8 cellular contexts compared by ENCODE assay signal in the genomic region with DNA sequence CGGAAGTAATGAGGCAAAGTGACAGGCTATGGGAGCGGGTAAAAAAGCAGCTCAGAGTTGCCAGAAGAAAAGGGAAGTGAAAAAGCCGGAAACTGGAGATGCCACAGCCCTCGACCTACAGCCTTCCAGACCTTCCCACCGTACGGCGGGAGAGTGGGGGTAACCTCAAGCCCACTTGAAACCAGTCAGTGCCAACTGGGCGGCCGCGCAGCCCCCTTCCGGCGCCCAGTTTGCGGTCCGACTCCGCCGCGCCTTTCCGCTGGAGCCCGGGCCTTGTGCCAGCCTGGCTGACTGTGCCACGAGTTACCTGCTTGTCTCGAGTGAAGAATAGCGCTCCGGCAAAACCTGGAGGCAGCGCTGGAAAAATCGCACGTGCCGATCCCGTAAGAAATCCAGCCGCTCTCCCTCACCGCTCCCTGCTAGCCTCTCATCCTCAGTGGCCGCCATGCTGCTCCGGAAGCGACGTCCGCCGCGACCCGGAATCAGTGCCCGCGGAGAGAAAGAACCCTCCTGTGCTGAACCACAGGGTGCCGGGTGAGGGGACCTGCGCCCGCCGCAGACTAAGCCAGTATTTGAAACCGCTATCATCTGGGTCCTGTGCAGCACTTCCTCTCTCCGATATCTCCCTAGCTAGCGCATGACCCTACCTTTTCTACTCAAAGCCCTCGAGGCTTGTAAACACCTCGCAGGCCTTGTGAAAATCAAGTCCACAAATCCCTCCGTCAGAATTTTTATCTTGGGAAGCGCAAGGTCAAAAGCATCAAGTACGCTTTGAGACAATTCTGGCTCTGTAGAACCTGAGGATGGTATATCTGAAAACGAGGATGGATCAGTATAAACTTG. TPM values are rescaled to one million over a fixed set of nuclear protein-coding genes. Genes with fewer than 3 reads are reported as not detected.
A peak's percentile ranks its signal among the peaks of the same experiment; 100 is the strongest.
DNase-seq lines count a peak whose midpoint lies in the region; ATAC-seq, FAIRE-seq and TF ChIP-seq lines count a peak whose summit lies in the region.

A gene (minus strand): TSS at position 473 of the 843 bp plus-strand sequence. CDS start 26 bp downstream, at position 447.

- H3K4me3 ChIP-seq in HUES64 (ENCODE audit: low read length), result peak within 1 kb of the TSS; percentile 88
- H3K4me3 ChIP-seq in Peyer's patch, result peak within 1 kb of the TSS; percentile 73 to 89 (median 86)
- peak within 1 kb of the TSS; percentile 96 for H3K4me3 ChIP-seq in muscle layer of colon (ENCODE audit: low read depth in 1 of 2, low read length in 2 of 2)

- no peaks in the 10 kb centered on the region for H3K27me3 Mint-ChIP-seq in activated T-cell treated with anti-CD3 and anti-CD28 coated beads, Interleukin-2, amount 50 U/mL, for 4 hours (ENCODE audit: low read depth)

- peaks cover 6% of the 10 kb centered on the region for H3K36me3 Mint-ChIP-seq in activated T-cell treated with anti-CD3 and anti-CD28 coated beads, Interleukin-2, amount 50 U/mL, for 4 hours (ENCODE audit: insufficient read depth)

- 2% methylated on average over 53 of the region's 53 CpGs for WGBS in HUES64

- H3K36me3 ChIP-seq in HUES64 (ENCODE audit: insufficient read depth, low read length) (peaks cover 20% of the 10 kb centered on the region), Peyer's patch (peaks cover 0 to 5% (median 0%) of the 10 kb centered on the region in 3 donors), muscle layer of colon (ENCODE audit: insufficient read depth, low read length) (no peaks in the 10 kb centered on the region)

- H3K4me3 Mint-ChIP-seq in activated T-cell treated with anti-CD3 and anti-CD28 coated beads, Interleukin-2, amount 50 U/mL, for 4 hours, result peak within 1 kb of the TSS; percentile 94

- H3K27me3 ChIP-seq in HUES64 (ENCODE audit: insufficient read depth, low read length), result no peaks in the 10 kb centered on the region
- no peaks in the 10 kb centered on the region for H3K27me3 ChIP-seq in Peyer's patch
- H3K27me3 ChIP-seq in muscle layer of colon (ENCODE audit: control insufficient read depth in 1 of 2, insufficient read depth in 2 of 2, low read length in 2 of 2), result no peaks in the 10 kb centered on the region

- peak within 1 kb of the TSS; percentile 78 for H3K27ac ChIP-seq in HUES64 (ENCODE audit: low read depth, low read length)
- peak within 1 kb of the TSS; percentile 82 to 91 (median 84) for H3K27ac ChIP-seq in Peyer's patch
- H3K27ac ChIP-seq in muscle layer of colon (ENCODE audit: low read depth, low read length), result peak within 1 kb of the TSS; percentile 28

- H3K4me1 Mint-ChIP-seq in activated T-cell treated with anti-CD3 and anti-CD28 coated beads, Interleukin-2, amount 50 U/mL, for 4 hours (ENCODE audit: low read depth), result peaks cover 41% of the 10 kb centered on the region

- no peak for FAIRE-seq in D721Med (lab: Jason Lieb, UNC)

- H3K9me3 ChIP-seq in HUES64 (ENCODE audit: insufficient read depth, low read depth, low read length) (no peaks in the 10 kb centered on the region), Peyer's patch (no peaks in the 10 kb centered on the region), muscle layer of colon (ENCODE audit: low read length) (no peaks in the 10 kb centered on the region)

- peak; percentile 91 for ATAC-seq in GM21423 (IDR thresholded peaks at IDR 0.05; ENCODE audit: unreplicated experiment)
- ATAC-seq in activated T-cell treated with anti-CD3 and anti-CD28 coated beads, Interleukin-2, amount 50 U/mL, for 4 hours, result peak; percentile 98
- peak; percentile 80 for ATAC-seq in esophagus mucosa

- TF ChIP-seq CTCF in D721Med (IDR thresholded peaks at IDR 0.05; ENCODE audit: insufficient read depth, missing control alignments) (no peak), Peyer's patch (IDR thresholded peaks at IDR 0.05) (no peak)

- no peaks in the 10 kb centered on the region for H3K9me3 Mint-ChIP-seq in activated T-cell treated with anti-CD3 and anti-CD28 coated beads, Interleukin-2, amount 50 U/mL, for 4 hours

- H3K4me1 ChIP-seq in HUES64 (ENCODE audit: insufficient read depth, low read length) (peaks cover 14% of the 10 kb centered on the region; the same call in 1 of the 2 replicates), Peyer's patch (peaks cover 0 to 21% (median 5%) of the 10 kb centered on the region in 4 donors), muscle layer of colon (ENCODE audit: insufficient read depth, low read length) (peaks cover 17% of the 10 kb centered on the region)

- H3K9ac ChIP-seq in HUES64 (ENCODE audit: low read depth, low read length) (peak within 1 kb of the TSS; percentile 85), muscle layer of colon (ENCODE audit: low read length) (peak within 1 kb of the TSS; percentile 92)

- DNase-seq in D721Med (ENCODE audit: insufficient read length, low spot score), result peak; percentile 37
- DNase-seq in Peyer's patch, result peak; percentile 79 to 89 (median 82)
- peak; percentile 63 for DNase-seq in activated T-cell treated with anti-CD3 and anti-CD28 coated beads, Interleukin-2, amount 50 U/mL, for 4 hours
- peak; percentile 56 for DNase-seq in stimulated activated CD8-positive, alpha-beta memory T cell treated with anti-CD3 and anti-CD28 coated beads, Interleukin-7, amount 100 ng/mL, for 24 hours (ENCODE audit: low read depth)

- no peak for TF ChIP-seq POLR2A in Peyer's patch (IDR thresholded peaks at IDR 0.05)

RNA-seq across cellular contexts. Expression of the gene that starts here (rescaled TPM):
- 10.8 TPM for polyA plus RNA-seq in HUES64 (2013, experiment 1 of 2)
- polyA plus RNA-seq in HUES64 (2013, experiment 2 of 2), result 12.5 TPM
- total RNA-seq in Peyer's patch (10 to 100 TPM; 12.8 to 34.7 (median 16.5) TPM), esophagus mucosa (38.2 TPM)
- total RNA-seq in activated T-cell treated with anti-CD3 and anti-CD28 coated beads, Interleukin-2, amount 50 U/mL, for 4 hours, result 10 to 100 TPM; 48.1 to 49.2 (median 49.2) TPM

Comparison
In these comparisons a context has a peak if more than half of its experiments do, and no peak if none do; other contexts are left out.
1. Peak in every context shown above with its lines: DNase-seq, ATAC-seq, H3K4me3 ChIP-seq and H3K27ac ChIP-seq.
2. H3K27ac ChIP-seq: peak in every context shown above with its lines; median percentile 84 in Peyer's patch; 78 in HUES64; 28 in muscle layer of colon.